In genomic region chr4:13484045-13484748, GRCh38 we compare ENCODE assay signal across 8 cellular contexts. TPM values are rescaled to one million over a fixed set of nuclear protein-coding genes. Genes with fewer than 3 reads are reported as not detected.
A peak's percentile ranks its signal among the peaks of the same experiment; 100 is the strongest.
DNase-seq lines count a peak whose midpoint lies in the region; ATAC-seq and TF ChIP-seq lines count a peak whose summit lies in the region.

Gene RAB28 (minus strand): TSS chr4:13484340.

- H3K9me3 ChIP-seq in neural progenitor cell (ENCODE audit: low read depth) (no peaks in the 10 kb centered on the region), stomach smooth muscle (ENCODE audit: control insufficient read depth in 2 of 2, low read length in 2 of 2) (no peaks in the 10 kb centered on the region)

- peaks cover 32% of the 10 kb centered on the region for H3K4me1 Mint-ChIP-seq in HFFc6 (ENCODE audit: low read depth)
- peaks cover 24% of the 10 kb centered on the region for H3K4me1 Mint-ChIP-seq in neural progenitor cell

- peaks cover 29% of the 10 kb centered on the region for H4K20me1 ChIP-seq in neural progenitor cell (ENCODE audit: low read depth)

- peak within 1 kb of the TSS; percentile 87 for H3K4me2 ChIP-seq in neural progenitor cell

- peak within 1 kb of the TSS; percentile 82 for H2AFZ ChIP-seq in neural progenitor cell (replicated peaks)

- peak; percentile 91 for ATAC-seq in foreskin keratinocyte

- peaks cover 44% of the 10 kb centered on the region for H3K79me2 ChIP-seq in neural progenitor cell (ENCODE audit: low read depth)

- DNase-seq in GM04504 (ENCODE audit: low read depth) (peak; percentile 88), HFFc6 (peak; percentile 88), NAMALWA (ENCODE audit: low spot score) (peak; percentile 93), SK-MEL-5 (ENCODE audit: low read depth, low spot score) (peak; percentile 90), foreskin keratinocyte (peak; percentile 83 to 92), neural progenitor cell (ENCODE audit: low spot score) (peak; percentile 96)
- DNase-seq in activated naive CD4-positive, alpha-beta T cell treated with Interleukin-2 at 50 U/mL for 16 hours, result peak; percentile 94

- in situ Hi-C loops in SK-MEL-5 (cut with HindIII; ENCODE audit: low pct_unique_long_range_greater_than_20kb, low sequenced_read_pairs), result no loop called here

- H3F3A ChIP-seq in neural progenitor cell (ENCODE audit: low read depth), result peaks cover 21% of the 10 kb centered on the region

- H3K4me3 ChIP-seq in neural progenitor cell (peak within 1 kb of the TSS; percentile 86), stomach smooth muscle (ENCODE audit: low read length in 2 of 2) (peak within 1 kb of the TSS; percentile 85 to 89)

- H3K27ac Mint-ChIP-seq in HFFc6 (peak within 1 kb of the TSS; percentile 100), neural progenitor cell (peak within 1 kb of the TSS; percentile 100)

- H3K36me3 ChIP-seq in neural progenitor cell, result no peaks in the 10 kb centered on the region
- H3K36me3 ChIP-seq in stomach smooth muscle (ENCODE audit: control insufficient read depth in 2 of 2, insufficient read depth in 2 of 2, low read length in 2 of 2), result no peaks in the 10 kb centered on the region

- H3K9ac ChIP-seq in neural progenitor cell (peak within 1 kb of the TSS; percentile 92), stomach smooth muscle (ENCODE audit: low read length in 2 of 2) (peak within 1 kb of the TSS; percentile 85 to 91)

- no peaks in the 10 kb centered on the region for H3K9me3 Mint-ChIP-seq in HFFc6
- H3K9me3 Mint-ChIP-seq in neural progenitor cell, result peaks cover 6% of the 10 kb centered on the region

- H3K4me1 ChIP-seq in foreskin keratinocyte (peaks cover 15% of the 10 kb centered on the region), neural progenitor cell (peaks cover 21% of the 10 kb centered on the region), stomach smooth muscle (ENCODE audit: control insufficient read depth, insufficient read depth, low read length) (peaks cover 20% of the 10 kb centered on the region)

- H3K27me3 Mint-ChIP-seq in HFFc6 (ENCODE audit: insufficient read depth) (no peaks in the 10 kb centered on the region), neural progenitor cell (ENCODE audit: insufficient read depth, low read depth) (peaks cover 4% of the 10 kb centered on the region)

- H3K4me3 Mint-ChIP-seq in HFFc6 (peak within 1 kb of the TSS; percentile 95), neural progenitor cell (peak within 1 kb of the TSS; percentile 98)

- H3K36me3 Mint-ChIP-seq in HFFc6 (ENCODE audit: low read depth) (0 out of 2 replicates have a peak, but pooled peaks cover 5% of the 10 kb centered on the region), neural progenitor cell (no peaks in the 10 kb centered on the region)

- H3K27ac ChIP-seq in foreskin keratinocyte, result peak within 1 kb of the TSS; percentile 100
- H3K27ac ChIP-seq in neural progenitor cell, result peak within 1 kb of the TSS; percentile 97
- H3K27ac ChIP-seq in stomach smooth muscle (ENCODE audit: low read length), result peak within 1 kb of the TSS; percentile 96

- TF ChIP-seq CTCF in HFFc6 (IDR thresholded peaks at IDR 0.05) (no peak), foreskin keratinocyte (conservative IDR thresholded peaks at IDR 0.05) (no peak), neural progenitor cell (IDR thresholded peaks at IDR 0.05) (no peak)

- H3K27me3 ChIP-seq in foreskin keratinocyte (no peaks in the 10 kb centered on the region), neural progenitor cell (no peaks in the 10 kb centered on the region), stomach smooth muscle (ENCODE audit: control insufficient read depth in 1 of 2, insufficient read depth in 2 of 2, low read length in 2 of 2) (no peaks in the 10 kb centered on the region)

RNA-seq across cellular contexts. Expression of gene RAB28, which starts in this region (rescaled TPM):
- 10 to 100 TPM; 11.4 to 13.1 (median 12.4) TPM for total RNA-seq in HFFc6 (2021; fragmentation: NEBNext Ultra II Directional; extraction: Animal tissue kit (Norgen Biotek cat#: 25700))
- total RNA-seq in SK-MEL-5 (2014; rRNA removed; shearing (Covaris generic)), result 18.7 and 22.0 TPM in 2 replicates
- 19.2 and 19.7 TPM in 2 replicates for polyA plus RNA-seq in SK-MEL-5 (2015; cell fraction: cytosol; rRNA removed)
- 36.0 and 38.1 TPM in 2 replicates for polyA plus RNA-seq in SK-MEL-5 (2015; cell fraction: nucleus; rRNA removed)
- total RNA-seq in foreskin keratinocyte (16.9 and 17.5 TPM in 2 replicates), neural progenitor cell (ENCODE audit: low replicate concordance) (49.6 and 67.3 TPM in 2 replicates)
- polyA plus RNA-seq in foreskin keratinocyte, result 12.0 and 13.8 TPM in 2 replicates

Comparison
In these comparisons a context has a peak if more than half of its experiments do, and no peak if none do; other contexts are left out.
1. Peak in every context shown above with its lines: DNase-seq, ATAC-seq, H3K4me3 ChIP-seq and H3K27ac ChIP-seq.